ENCODE assay signal across 1 cellular context in the genomic region with DNA sequence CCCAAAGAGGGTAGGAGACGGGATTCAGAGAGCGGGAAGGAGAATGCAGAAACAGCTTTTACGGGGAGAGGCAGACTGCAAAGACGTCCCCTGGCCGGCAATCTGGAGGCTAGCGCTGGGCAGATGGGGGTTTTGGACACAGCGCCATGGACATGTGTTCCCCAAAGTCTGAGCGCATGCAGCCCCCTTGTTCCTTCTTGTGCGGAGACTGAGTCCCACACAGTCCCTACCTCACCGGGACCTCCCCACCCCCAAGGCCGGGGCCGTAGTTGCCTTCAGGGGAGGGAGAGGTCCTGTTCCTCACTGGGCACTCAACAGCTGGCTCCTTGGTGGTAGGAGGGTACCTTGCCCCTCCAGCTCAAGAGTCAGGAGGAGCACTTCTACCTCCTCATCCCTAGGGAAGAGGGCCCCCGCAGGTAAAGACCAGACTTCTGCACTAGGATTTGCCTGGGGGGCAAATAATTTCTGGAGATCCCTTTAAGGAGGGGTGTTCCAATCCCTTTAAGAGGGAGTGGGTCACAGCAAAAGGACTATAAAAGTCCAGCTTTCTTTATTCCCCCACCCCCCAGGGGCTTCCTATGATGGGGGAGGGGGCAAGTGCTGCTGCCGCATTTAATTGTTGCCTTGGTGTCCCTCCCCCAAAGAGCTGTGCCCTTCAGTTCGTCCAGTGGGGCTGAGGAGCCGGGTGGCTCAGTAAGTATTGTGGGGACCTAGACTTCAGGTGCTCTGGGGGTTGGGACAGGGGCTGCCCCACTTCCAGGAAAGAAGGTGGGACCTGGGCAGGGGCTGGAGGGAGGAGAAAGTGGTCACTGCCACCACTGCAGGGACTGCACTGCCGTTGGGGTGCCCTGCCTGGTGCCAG.
TF ChIP-seq lines count a peak whose summit lies in the region.

No MANE protein-coding gene starts in this region.

TF ChIP-seq in HepG2, 621 proteins besides CTCF, POLR2A, EP300 and RAD21:
- TF ChIP-seq FOXJ3 (CRISPR knock-in tag; IDR thresholded peaks at IDR 0.05; ENCODE audit: borderline replicate concordance) (no peak), PAWR (CRISPR knock-in tag; IDR thresholded peaks at IDR 0.05; ENCODE audit: borderline replicate concordance) (no peak), ZNF691 (CRISPR knock-in tag; IDR thresholded peaks at IDR 0.05; ENCODE audit: borderline replicate concordance, low read depth) (no peak), NBN (conservative IDR thresholded peaks at IDR 0.05) (no peak), ZNF577 (CRISPR knock-in tag; IDR thresholded peaks at IDR 0.05; ENCODE audit: borderline replicate concordance, low read depth) (no peak), KDM2A (CRISPR knock-in tag; IDR thresholded peaks at IDR 0.05; ENCODE audit: borderline replicate concordance, low read depth) (no peak), KMT2B (CRISPR knock-in tag; IDR thresholded peaks at IDR 0.05) (no peak), ZNF790 (CRISPR knock-in tag; IDR thresholded peaks at IDR 0.05; ENCODE audit: borderline replicate concordance) (no peak), MLX (CRISPR knock-in tag; IDR thresholded peaks at IDR 0.05) (no peak), JUN (CRISPR knock-in tag; IDR thresholded peaks at IDR 0.05) (no peak), ZNF317 (CRISPR knock-in tag; IDR thresholded peaks at IDR 0.05) (no peak), ZBTB46 (CRISPR knock-in tag; IDR thresholded peaks at IDR 0.05; ENCODE audit: borderline replicate concordance) (no peak), MTF1 (CRISPR knock-in tag; IDR thresholded peaks at IDR 0.05) (no peak), POLR2AphosphoS2 (IDR thresholded peaks at IDR 0.05; ENCODE audit: low read depth, low read length) (no peak), ZNF644 (CRISPR knock-in tag; IDR thresholded peaks at IDR 0.05; ENCODE audit: low read depth) (no peak), CAMTA2 (CRISPR knock-in tag; IDR thresholded peaks at IDR 0.05; ENCODE audit: borderline replicate concordance) (no peak), ZSCAN21 (CRISPR knock-in tag; IDR thresholded peaks at IDR 0.05; ENCODE audit: borderline replicate concordance) (no peak), ZNF782 (CRISPR knock-in tag; IDR thresholded peaks at IDR 0.05; ENCODE audit: borderline replicate concordance) (no peak), ZNF124 (CRISPR knock-in tag; IDR thresholded peaks at IDR 0.05) (no peak)
